ENCODE assay signal across 24 cellular contexts in the genomic region with DNA sequence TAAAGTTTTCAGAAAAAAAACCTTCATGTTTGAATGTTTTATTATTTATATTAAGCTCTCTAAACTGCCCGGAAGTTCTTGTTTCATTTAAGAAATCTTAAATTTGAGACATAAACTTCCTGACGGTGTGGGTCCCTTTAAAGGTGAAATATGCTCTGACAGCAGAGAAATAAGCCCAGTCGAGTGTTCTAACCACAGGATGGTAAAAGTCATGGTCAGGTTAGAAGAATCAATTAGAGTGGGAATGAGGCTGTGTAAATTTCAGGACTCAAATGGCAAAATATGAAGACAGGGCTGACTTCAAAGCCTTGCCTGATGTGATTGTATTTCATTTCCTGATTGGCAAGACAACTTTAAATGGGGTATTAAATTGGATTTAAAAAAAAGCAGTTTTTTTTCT.
DNase-seq lines count a peak whose midpoint lies in the region; ATAC-seq and TF ChIP-seq lines count a peak whose summit lies in the region.
"Had no signal": no experiment of that assay in that cellular context is flagged by ENCODE, and none has a peak within 500 bp of the region (broad histone marks: within the 10 kb centered on the region; RNA-seq: fewer than 3 reads in every experiment).

No MANE protein-coding gene starts in this region.

- peaks cover 21% of the 10 kb centered on the region for H3K4me1 Mint-ChIP-seq in mesothelial cell of epicardium
- H3K4me1 Mint-ChIP-seq in effector memory CD8-positive, alpha-beta T cell (ENCODE audit: low read depth in 2 of 2): no peaks in the 10 kb centered on the region
- H3K4me1 Mint-ChIP-seq: activated naive CD4-positive, alpha-beta T cell treated with anti-CD3 and anti-CD28 coated beads, Interleukin-2, amount 50 U/mL, for 24 hours; naive thymus-derived CD8-positive, alpha-beta T cell had no signal

- DNase-seq in DMS 273 (lab: John Stamatoyannopoulos, UW; ENCODE audit: unreplicated experiment) (peak; percentile 7), DMS 273 treated with DMSO at 0.1 percent for 48 hours (lab: John Stamatoyannopoulos, UW) (no peak), cerebellar cortex (ENCODE audit: low spot score) (peak; percentile 3), mesothelial cell of epicardium (ENCODE audit: low spot score in 2 of 2, unreplicated experiment in 2 of 2) (no peak), suprapubic skin (ENCODE audit: low spot score in 2 of 2) (no peak), SIG-M5 treated with dmso at 0.1 percent for 504 hours (lab: John Stamatoyannopoulos, UW; ENCODE audit: unreplicated experiment) (no peak), NCI-H748 treated with DMSO at 0.1 percent for 48 hours (lab: John Stamatoyannopoulos, UW) (no peak)
- no peak for DNase-seq in effector memory CD8-positive, alpha-beta T cell
- DNase-seq: activated CD8-positive, alpha-beta memory T cell treated with anti-CD3 and anti-CD28 coated beads for 24 hours; activated T-cell treated with anti-CD3 and anti-CD28 coated beads, Interleukin-2, amount 50 U/mL, for 48 hours; Calu3; HFFc6; Karpas-422; mammary epithelial cell; naive thymus-derived CD8-positive, alpha-beta T cell; NCI-H2029; RPMI8226; stimulated activated CD4-positive, alpha-beta T cell treated with anti-CD3 and anti-CD28 coated beads, Interleukin-2, amount 100 ng/mL, for 24 hours; stimulated activated naive CD4-positive, alpha-beta T cell treated with Interleukin-2 at 50 U/mL for 16 hours; T1000; trophoblast cell had no signal

- H3K27me3 ChIP-seq in suprapubic skin: no peaks in the 10 kb centered on the region
- H3K27me3 ChIP-seq: ovary had no signal

- H3K27me3 Mint-ChIP-seq in mesothelial cell of epicardium (ENCODE audit: low read depth): peaks cover 8% of the 10 kb centered on the region
- no peaks in the 10 kb centered on the region for H3K27me3 Mint-ChIP-seq in effector memory CD8-positive, alpha-beta T cell
- H3K27me3 Mint-ChIP-seq: activated naive CD4-positive, alpha-beta T cell treated with anti-CD3 and anti-CD28 coated beads, Interleukin-2, amount 50 U/mL, for 24 hours had no signal

- no peaks in the 10 kb centered on the region for H3K36me3 ChIP-seq in suprapubic skin
- H3K36me3 ChIP-seq: ovary had no signal

- no peaks in the 10 kb centered on the region for H3K9me3 ChIP-seq in suprapubic skin
- H3K9me3 ChIP-seq: ovary had no signal

- no peaks in the 10 kb centered on the region for H3K36me3 Mint-ChIP-seq in mesothelial cell of epicardium
- no peaks in the 10 kb centered on the region for H3K36me3 Mint-ChIP-seq in effector memory CD8-positive, alpha-beta T cell (ENCODE audit: insufficient read depth)
- H3K36me3 Mint-ChIP-seq: activated naive CD4-positive, alpha-beta T cell treated with anti-CD3 and anti-CD28 coated beads, Interleukin-2, amount 50 U/mL, for 24 hours; naive thymus-derived CD8-positive, alpha-beta T cell had no signal

- no peak for TF ChIP-seq EP300 in suprapubic skin (IDR thresholded peaks at IDR 0.05)

- H3K4me3 ChIP-seq in suprapubic skin: no peak overlapping the region
- H3K4me3 ChIP-seq: ovary had no signal

- no peak for ATAC-seq in effector memory CD8-positive, alpha-beta T cell (replicated peaks)
- ATAC-seq: naive thymus-derived CD8-positive, alpha-beta T cell had no signal

- WGBS in suprapubic skin: 29% methylated on average over 3 of the region's 3 CpGs

- no peak overlapping the region for H3K4me3 Mint-ChIP-seq in mesothelial cell of epicardium
- no peak overlapping the region for H3K4me3 Mint-ChIP-seq in effector memory CD8-positive, alpha-beta T cell
- H3K4me3 Mint-ChIP-seq: activated naive CD4-positive, alpha-beta T cell treated with anti-CD3 and anti-CD28 coated beads, Interleukin-2, amount 50 U/mL, for 24 hours; HFFc6; naive thymus-derived CD8-positive, alpha-beta T cell had no signal

- peaks cover 13% of the 10 kb centered on the region for H3K4me1 ChIP-seq in suprapubic skin

- TF ChIP-seq CTCF in mesothelial cell of epicardium (IDR thresholded peaks at IDR 0.05; ENCODE audit: unreplicated experiment) (no peak), suprapubic skin (IDR thresholded peaks at IDR 0.05) (no peak)

- no peak for TF ChIP-seq POLR2A in suprapubic skin (IDR thresholded peaks at IDR 0.05)

- H3K27ac ChIP-seq in suprapubic skin: peak overlapping the region; percentile 55
- H3K27ac ChIP-seq: 22Rv1, ovary had no signal

- peaks cover 7% of the 10 kb centered on the region for H3K9me3 Mint-ChIP-seq in mesothelial cell of epicardium
- no peaks in the 10 kb centered on the region for H3K9me3 Mint-ChIP-seq in effector memory CD8-positive, alpha-beta T cell
- H3K9me3 Mint-ChIP-seq: activated naive CD4-positive, alpha-beta T cell treated with anti-CD3 and anti-CD28 coated beads, Interleukin-2, amount 50 U/mL, for 24 hours had no signal

- H3K27ac Mint-ChIP-seq in mesothelial cell of epicardium: peak overlapping the region; percentile 84
- no peak overlapping the region for H3K27ac Mint-ChIP-seq in effector memory CD8-positive, alpha-beta T cell
- H3K27ac Mint-ChIP-seq: activated naive CD4-positive, alpha-beta T cell treated with anti-CD3 and anti-CD28 coated beads, Interleukin-2, amount 50 U/mL, for 24 hours; HFFc6; naive thymus-derived CD8-positive, alpha-beta T cell had no signal

Comparison
In these comparisons a context has a peak if more than half of its experiments do, and no peak if none do; other contexts are left out.
1. DNase-seq: peak in DMS 273 (single experiment) and cerebellar cortex (single experiment); none in DMS 273 treated with DMSO at 0.1 percent for 48 hours (single experiment), mesothelial cell of epicardium (0 of 2), suprapubic skin (0 of 2), SIG-M5 treated with dmso at 0.1 percent for 504 hours (single experiment), effector memory CD8-positive, alpha-beta T cell (0 of 3) and NCI-H748 treated with DMSO at 0.1 percent for 48 hours (single experiment).